In the genomic region with DNA sequence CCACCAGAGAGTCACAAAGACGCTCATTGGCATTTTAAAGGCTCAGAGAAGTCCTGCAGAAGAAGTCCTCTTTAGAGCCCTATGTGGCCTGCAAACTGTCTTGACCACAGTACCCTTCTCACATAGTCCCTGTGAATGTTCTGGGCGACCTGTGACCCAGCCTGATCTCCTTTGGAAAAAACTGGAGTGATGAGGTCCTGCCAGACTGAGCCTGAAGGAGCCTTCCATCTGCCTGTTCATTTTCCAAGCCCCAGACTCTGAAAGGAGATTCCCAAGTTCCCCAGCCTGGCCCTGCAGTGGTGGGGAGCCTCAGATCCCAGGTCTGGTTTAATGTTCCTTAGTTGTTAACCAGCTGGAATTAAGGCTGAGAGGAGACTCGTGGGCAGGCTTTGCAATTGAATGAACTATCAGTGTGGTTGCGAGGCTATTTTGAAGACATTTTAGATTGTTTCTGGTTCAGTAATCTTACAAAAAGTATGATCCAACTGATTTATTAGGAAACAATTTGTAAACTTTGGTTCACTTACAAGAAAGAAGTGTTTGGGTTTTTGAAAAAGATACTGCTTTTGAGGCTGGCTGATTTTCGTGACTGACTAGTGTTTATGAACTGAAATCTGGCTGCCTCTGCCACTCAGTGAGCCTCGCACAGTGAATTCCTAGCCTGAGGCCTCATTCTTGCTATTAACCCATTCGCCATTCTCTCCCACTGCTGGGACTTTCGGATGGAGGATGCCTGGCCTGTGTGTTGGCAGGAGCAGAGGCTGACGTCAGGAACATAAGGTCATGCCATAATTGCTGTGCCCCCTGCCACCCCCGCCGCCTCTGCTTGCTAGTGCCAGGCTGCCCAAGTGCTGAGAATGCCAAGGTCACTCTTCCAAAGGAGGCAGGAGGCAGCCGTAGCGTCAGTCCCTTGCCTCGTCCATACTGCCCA, we compare ENCODE assay signal across 13 cellular contexts.
DNase-seq lines count a peak whose midpoint lies in the region; ATAC-seq and TF ChIP-seq lines count a peak whose summit lies in the region.
"Had no signal": no experiment of that assay in that cellular context is flagged by ENCODE, and none has a peak within 500 bp of the region (broad histone marks: within the 10 kb centered on the region; RNA-seq: fewer than 3 reads in every experiment).

No MANE protein-coding gene starts in this region.

- POLR2A ChIA-PET in HEK293 (lab: Yijun Ruan, JAX): no interaction called here

- no peak for DNase-seq in colonic mucosa
- DNase-seq in tibial artery: peak; percentile 57 to 95
- no peak for DNase-seq in activated T-cell treated with anti-CD3 and anti-CD28 coated beads, Interleukin-2, amount 50 U/mL, for 1 hour
- no peak for DNase-seq in psoas muscle
- no peak for DNase-seq in germinal center (ENCODE audit: low spot score)
- DNase-seq in spleen: no peak
- DNase-seq: DND-41; effector CD4-positive, alpha-beta T cell; NCI-H2171 had no signal

- no peak for TF ChIP-seq POLR2A in spleen (IDR thresholded peaks at IDR 0.05)

- ATAC-seq in psoas muscle: no peak
- ATAC-seq: WTC11 had no signal

- no peak for TF ChIP-seq CTCF in HEK293 (tag by site-specific recombination; IDR thresholded peaks at IDR 0.05)
- no peak for TF ChIP-seq CTCF in colonic mucosa (IDR thresholded peaks at IDR 0.05)
- no peak for TF ChIP-seq CTCF in tibial artery (IDR thresholded peaks at IDR 0.05)
- no peak for TF ChIP-seq CTCF in psoas muscle (IDR thresholded peaks at IDR 0.05)
- TF ChIP-seq CTCF in spleen (IDR thresholded peaks at IDR 0.05 in 8 of 11, conservative IDR thresholded peaks at IDR 0.05 in 3 of 11): no peak

- H3K4me1 ChIP-seq in HEK293 (ENCODE audit: control insufficient read depth, insufficient read depth, low read length): 0 out of 2 replicates have a peak, but pooled peaks cover 2% of the 10 kb centered on the region
- no peaks in the 10 kb centered on the region for H3K4me1 ChIP-seq in colonic mucosa
- peaks cover 0 to 99% (median 70%) of the 10 kb centered on the region in 4 donors for H3K4me1 ChIP-seq in tibial artery
- no peaks in the 10 kb centered on the region for H3K4me1 ChIP-seq in psoas muscle
- H3K4me1 ChIP-seq in spleen: peaks cover 0 to 34% (median 7%) of the 10 kb centered on the region in 6 donors

- H3K9ac ChIP-seq in colonic mucosa (ENCODE audit: low read depth in 2 of 2, low read length in 2 of 2): no peak overlapping the region

- intact Hi-C loops in colonic mucosa (cut with DNase I) (no loop called here), tibial artery (cut with DNase I; ENCODE audit: low total_unique reads) (loop anchor here (5.0 kb wide), 1 partner anchor 81 kb away; no protein-coding TSS in a partner anchor), psoas muscle (cut with DNase I) (loop anchor here in 1 of 2 donors (10.0 kb wide), 1 partner anchor 283 kb away; no protein-coding TSS in a partner anchor), spleen (cut with DNase I; ENCODE audit: low total_unique reads) (no loop called here)

- WGBS in psoas muscle, 3 donors: 43 to 61% (median 45%) methylated on average over 12 to 14 of the region's 14 CpGs
- 66 to 84% (median 78%) methylated on average over 14 of the region's 14 CpGs for WGBS in spleen, 5 donors

- CTCF ChIA-PET in HEK293 (lab: Yijun Ruan, JAX): interaction anchor here (0.6 to 2.0 kb wide), 3 partner anchors 11 to 282 kb away, joined by 3 to 7 read pairs (median 3); no protein-coding TSS in a partner anchor

- no peaks in the 10 kb centered on the region for H3K9me3 ChIP-seq in HEK293 (ENCODE audit: control insufficient read depth, insufficient read depth, low read depth, low read length)
- no peaks in the 10 kb centered on the region for H3K9me3 ChIP-seq in colonic mucosa
- H3K9me3 ChIP-seq in tibial artery: no peaks in the 10 kb centered on the region
- no peaks in the 10 kb centered on the region for H3K9me3 ChIP-seq in psoas muscle
- no peaks in the 10 kb centered on the region for H3K9me3 ChIP-seq in spleen

- H3K36me3 ChIP-seq in HEK293 (ENCODE audit: control insufficient read depth in 2 of 2, insufficient read depth in 1 of 2, low read length in 2 of 2) (no peaks in the 10 kb centered on the region), colonic mucosa (no peaks in the 10 kb centered on the region), tibial artery (no peaks in the 10 kb centered on the region), psoas muscle (ENCODE audit: insufficient read depth in 1 of 2, low read depth in 1 of 2) (no peaks in the 10 kb centered on the region), spleen (no peaks in the 10 kb centered on the region)

- no peak overlapping the region for H3K27ac ChIP-seq in HEK293 (ENCODE audit: extremely low read depth, low read depth, low read length)
- H3K27ac ChIP-seq in colonic mucosa: peak overlapping the region; percentile 0
- peak overlapping the region; percentile 4 for H3K27ac ChIP-seq in layer of hippocampus (ENCODE audit: low read depth, low read length)
- peak overlapping the region; percentile 63 to 81 for H3K27ac ChIP-seq in tibial artery
- H3K27ac ChIP-seq in psoas muscle: no peak overlapping the region
- H3K27ac ChIP-seq in spleen: peak overlapping the region in 1 of 8 donors; percentile 8
- H3K27ac ChIP-seq: RWPE1 had no signal

- H3K4me3 ChIP-seq in HEK293 (ENCODE audit: low read depth, low read length): no peak overlapping the region
- H3K4me3 ChIP-seq in colonic mucosa: no peak overlapping the region
- peak overlapping the region in 1 of 2 donors; percentile 20 for H3K4me3 ChIP-seq in tibial artery
- H3K4me3 ChIP-seq in psoas muscle: no peak overlapping the region
- H3K4me3 ChIP-seq in spleen: no peak overlapping the region

- no peaks in the 10 kb centered on the region for H3K27me3 ChIP-seq in colonic mucosa
- no peaks in the 10 kb centered on the region for H3K27me3 ChIP-seq in layer of hippocampus (ENCODE audit: control insufficient read depth, insufficient read depth, low read length)
- no peaks in the 10 kb centered on the region for H3K27me3 ChIP-seq in tibial artery
- H3K27me3 ChIP-seq in psoas muscle (ENCODE audit: insufficient read depth in 3 of 3, low read length in 2 of 3): peaks cover 0 to 2% (median 0%) of the 10 kb centered on the region in 3 donors
- peaks cover 0 to 9% (median 0%) of the 10 kb centered on the region in 7 donors for H3K27me3 ChIP-seq in spleen (replicated peaks in 1 of 7)

TF ChIP-seq in HEK293, 187 proteins besides CTCF, POLR2A, EP300 and RAD21:
- TF ChIP-seq ZFHX2 (tag by site-specific recombination; conservative IDR thresholded peaks at IDR 0.05) (peak; percentile 41; the same call in 1 of the 2 replicates), ZEB2 (tag by site-specific recombination; IDR thresholded peaks at IDR 0.05) (no peak)

Comparison
In these comparisons a context has a peak if more than half of its experiments do, and no peak if none do; other contexts are left out.
1. H3K27ac ChIP-seq: peak in colonic mucosa (single experiment), layer of hippocampus (single experiment) and tibial artery (2 of 2); none in HEK293 (single experiment) and psoas muscle (single experiment).
2. DNase-seq: peak in tibial artery (2 of 2); none in colonic mucosa (single experiment), activated T-cell treated with anti-CD3 and anti-CD28 coated beads, Interleukin-2, amount 50 U/mL, for 1 hour (single experiment), psoas muscle (0 of 2), germinal center (single experiment) and spleen (single experiment).